Comparison of ENCODE assay signal across 13 cellular contexts in genomic region chr5:143161893-143162520, GRCh38.
DNase-seq lines count a peak whose midpoint lies in the region; ATAC-seq and TF ChIP-seq lines count a peak whose summit lies in the region.
"Had no signal": no experiment of that assay in that cellular context is flagged by ENCODE, and none has a peak within 500 bp of the region (broad histone marks: within the 10 kb centered on the region; RNA-seq: fewer than 3 reads in every experiment).

No MANE protein-coding gene starts in this region.

- no peaks in the 10 kb centered on the region for H3K27me3 Mint-ChIP-seq in activated CD8-positive, alpha-beta T cell treated with anti-CD3 and anti-CD28 coated beads, Interleukin-2, amount 10 ng/mL, durations not matched to agents 7 days and 5 days (ENCODE audit: low read depth)
- no peaks in the 10 kb centered on the region for H3K27me3 Mint-ChIP-seq in activated CD4-positive, alpha-beta memory T cell treated with anti-CD3 and anti-CD28 coated beads, Interleukin-2, amount 10 ng/mL, durations not matched to agents 7 days and 5 days
- H3K27me3 Mint-ChIP-seq: IgD-negative memory B cell, naive B cell had no signal

- no peak for TF ChIP-seq EP300 in Ishikawa (IDR thresholded peaks at IDR 0.05; ENCODE audit: borderline replicate concordance)

- no peak for TF ChIP-seq RAD21 in Ishikawa (IDR thresholded peaks at IDR 0.05; ENCODE audit: low read depth)

- no peak overlapping the region for H3K4me3 ChIP-seq in AG09309 (ENCODE audit: control insufficient read depth, low read depth, low read length)

- H3K9me3 Mint-ChIP-seq in activated CD8-positive, alpha-beta T cell treated with anti-CD3 and anti-CD28 coated beads, Interleukin-2, amount 10 ng/mL, durations not matched to agents 7 days and 5 days (ENCODE audit: insufficient read depth): no peaks in the 10 kb centered on the region
- no peaks in the 10 kb centered on the region for H3K9me3 Mint-ChIP-seq in activated CD4-positive, alpha-beta memory T cell treated with anti-CD3 and anti-CD28 coated beads, Interleukin-2, amount 10 ng/mL, durations not matched to agents 7 days and 5 days

- ATAC-seq in HG02973 (IDR thresholded peaks at IDR 0.05; ENCODE audit: unreplicated experiment): no peak
- no peak for ATAC-seq in activated CD8-positive, alpha-beta T cell treated with anti-CD3 and anti-CD28 coated beads, Interleukin-2, amount 10 ng/mL, durations not matched to agents 7 days and 5 days
- no peak for ATAC-seq in GM21367 (IDR thresholded peaks at IDR 0.05; ENCODE audit: unreplicated experiment)

- no peak overlapping the region for H3K27ac Mint-ChIP-seq in activated CD8-positive, alpha-beta T cell treated with anti-CD3 and anti-CD28 coated beads, Interleukin-2, amount 10 ng/mL, durations not matched to agents 7 days and 5 days
- H3K27ac Mint-ChIP-seq in activated CD4-positive, alpha-beta memory T cell treated with anti-CD3 and anti-CD28 coated beads, Interleukin-2, amount 10 ng/mL, durations not matched to agents 7 days and 5 days: no peak overlapping the region
- H3K27ac Mint-ChIP-seq: IgD-negative memory B cell had no signal

- peaks cover 6% of the 10 kb centered on the region for H3K36me3 Mint-ChIP-seq in activated CD8-positive, alpha-beta T cell treated with anti-CD3 and anti-CD28 coated beads, Interleukin-2, amount 10 ng/mL, durations not matched to agents 7 days and 5 days (ENCODE audit: low read depth)
- H3K36me3 Mint-ChIP-seq in activated CD4-positive, alpha-beta memory T cell treated with anti-CD3 and anti-CD28 coated beads, Interleukin-2, amount 10 ng/mL, durations not matched to agents 7 days and 5 days (ENCODE audit: low read depth): no peaks in the 10 kb centered on the region

- no peak overlapping the region for H3K4me3 Mint-ChIP-seq in activated CD8-positive, alpha-beta T cell treated with anti-CD3 and anti-CD28 coated beads, Interleukin-2, amount 10 ng/mL, durations not matched to agents 7 days and 5 days
- no peak overlapping the region for H3K4me3 Mint-ChIP-seq in activated CD4-positive, alpha-beta memory T cell treated with anti-CD3 and anti-CD28 coated beads, Interleukin-2, amount 10 ng/mL, durations not matched to agents 7 days and 5 days
- H3K4me3 Mint-ChIP-seq: IgD-negative memory B cell, naive B cell had no signal

- H3K4me1 Mint-ChIP-seq in activated CD8-positive, alpha-beta T cell treated with anti-CD3 and anti-CD28 coated beads, Interleukin-2, amount 10 ng/mL, durations not matched to agents 7 days and 5 days (ENCODE audit: low read depth): no peaks in the 10 kb centered on the region
- H3K4me1 Mint-ChIP-seq in activated CD4-positive, alpha-beta memory T cell treated with anti-CD3 and anti-CD28 coated beads, Interleukin-2, amount 10 ng/mL, durations not matched to agents 7 days and 5 days: no peaks in the 10 kb centered on the region

- POLR2A ChIA-PET in activated CD8-positive, alpha-beta T cell treated with anti-CD3 and anti-CD28 coated beads, Interleukin-2, amount 10 ng/mL, durations not matched to agents 7 days and 5 days (lab: Charles Lee): no interaction called here
- POLR2A ChIA-PET in activated CD4-positive, alpha-beta memory T cell treated with anti-CD3 and anti-CD28 coated beads, Interleukin-2, amount 10 ng/mL, durations not matched to agents 7 days and 5 days (lab: Charles Lee): no interaction called here

- CTCF ChIA-PET in activated CD8-positive, alpha-beta T cell treated with anti-CD3 and anti-CD28 coated beads, Interleukin-2, amount 10 ng/mL, durations not matched to agents 7 days and 5 days (lab: Charles Lee): no interaction called here
- CTCF ChIA-PET in activated CD4-positive, alpha-beta memory T cell treated with anti-CD3 and anti-CD28 coated beads, Interleukin-2, amount 10 ng/mL, durations not matched to agents 7 days and 5 days (lab: Charles Lee): no interaction called here

- DNase-seq in AG09309 (ENCODE audit: low read depth) (peak; percentile 86), amniotic epithelial cell (ENCODE audit: low read depth) (peak; percentile 97), myocyte (ENCODE audit: low read depth) (peak; percentile 70)
- DNase-seq in activated CD8-positive, alpha-beta T cell treated with anti-CD3 and anti-CD28 coated beads, Interleukin-2, amount 10 ng/mL, durations not matched to agents 7 days and 5 days: no peak
- no peak for DNase-seq in activated CD4-positive, alpha-beta memory T cell treated with anti-CD3 and anti-CD28 coated beads, Interleukin-2, amount 10 ng/mL, durations not matched to agents 7 days and 5 days
- DNase-seq: caudate nucleus, naive B cell, NCI-H2227 treated with DMSO at 0.1 percent for 48 hours, SHP77 had no signal

- TF ChIP-seq CTCF in AG09309 (IDR thresholded peaks at IDR 0.05; ENCODE audit: control insufficient read depth, insufficient read depth, low read depth, low read length, missing control alignments): no peak

TF ChIP-seq in Ishikawa, 13 proteins besides CTCF, POLR2A, EP300 and RAD21:
- no peak for TF ChIP-seq YY1 (IDR thresholded peaks at IDR 0.05; ENCODE audit: low read depth)
- no peak for TF ChIP-seq TEAD4 (IDR thresholded peaks at IDR 0.05)
- TF ChIP-seq CEBPB (IDR thresholded peaks at IDR 0.05): peak; percentile 66

Comparison
In these comparisons a context has a peak if more than half of its experiments do, and no peak if none do; other contexts are left out.
1. DNase-seq: peak in AG09309 (single experiment), amniotic epithelial cell (single experiment) and myocyte (single experiment); none in activated CD8-positive, alpha-beta T cell treated with anti-CD3 and anti-CD28 coated beads, Interleukin-2, amount 10 ng/mL, durations not matched to agents 7 days and 5 days (single experiment) and activated CD4-positive, alpha-beta memory T cell treated with anti-CD3 and anti-CD28 coated beads, Interleukin-2, amount 10 ng/mL, durations not matched to agents 7 days and 5 days (single experiment).